In genomic region chr10:77710081-77710551, GRCh38 we compare ENCODE assay signal across 1 cellular context.
TF ChIP-seq lines count a peak whose summit lies in the region.

No MANE protein-coding gene starts in this region.

TF ChIP-seq in WTC11, 78 proteins besides CTCF, POLR2A, EP300 and RAD21 (continued from another document):
- no peak for TF ChIP-seq ARID4B (CRISPR knock-in tag; IDR thresholded peaks at IDR 0.05; ENCODE audit: borderline replicate concordance)
- TF ChIP-seq ZNF219 (CRISPR knock-in tag; IDR thresholded peaks at IDR 0.05; ENCODE audit: borderline replicate concordance), result no peak
- TF ChIP-seq HMGA2 (CRISPR knock-in tag; IDR thresholded peaks at IDR 0.05), result no peak
- no peak for TF ChIP-seq FOXP1 (CRISPR knock-in tag; IDR thresholded peaks at IDR 0.05; ENCODE audit: borderline replicate concordance)
- TF ChIP-seq SOX15 (CRISPR knock-in tag; IDR thresholded peaks at IDR 0.05), result no peak
